Comparison of ENCODE assay signal across 9 cellular contexts in genomic region chr15:52735231-52736089, GRCh38. TPM values are rescaled to one million over a fixed set of nuclear protein-coding genes. Genes with fewer than 3 reads are reported as not detected.
DNase-seq lines count a peak whose midpoint lies in the region; ATAC-seq and TF ChIP-seq lines count a peak whose summit lies in the region.
"Had no signal": no experiment of that assay in that cellular context is flagged by ENCODE, and none has a peak within 500 bp of the region (broad histone marks: within the 10 kb centered on the region; RNA-seq: fewer than 3 reads in every experiment).

No MANE protein-coding gene starts in this region.

- TF ChIP-seq CTCF in Calu3 (IDR thresholded peaks at IDR 0.05; ENCODE audit: unreplicated experiment): no peak
- TF ChIP-seq CTCF in Loucy (conservative IDR thresholded peaks at IDR 0.05; ENCODE audit: low read length): peak; percentile 89
- peak; percentile 81 for TF ChIP-seq CTCF in thoracic aorta (IDR thresholded peaks at IDR 0.05)

- H3K9ac ChIP-seq in Loucy (ENCODE audit: low read depth, low read length, poor library complexity, severe bottlenecking) (no peak overlapping the region), neuronal stem cell (ENCODE audit: low read depth, low read length, poor library complexity) (no peak overlapping the region)

- peak; percentile 78 for DNase-seq in Calu3
- peak; percentile 90 for DNase-seq in RPMI8226
- DNase-seq in activated T-helper 1 cell treated with Interleukin-2 at 50 U/mL for 16 hours (ENCODE audit: low read depth): peak; percentile 41
- DNase-seq in fibroblast of peridontal ligament (ENCODE audit: extremely low read depth): peak; percentile 84
- peak; percentile 87 for DNase-seq in neuronal stem cell (ENCODE audit: low spot score)
- peak; percentile 8 for DNase-seq in thoracic aorta (ENCODE audit: low spot score)

- intact Hi-C loops in Calu3 (cut with micrococcal nuclease; ENCODE audit: unreplicated experiment): loop anchor here (1.0 to 5.0 kb wide), 3 partner anchors 173 to 479 kb away; no protein-coding TSS in a partner anchor

- H3K9me2 ChIP-seq in Loucy (replicated peaks; ENCODE audit: low read depth, low read length): no peaks in the 10 kb centered on the region

- H2BK5ac ChIP-seq in neuronal stem cell (ENCODE audit: low read length): no peak overlapping the region

- no peak overlapping the region for H4K8ac ChIP-seq in neuronal stem cell (ENCODE audit: low read depth, low read length)

- H3K36me3 ChIP-seq in Loucy (ENCODE audit: insufficient read depth, low read length) (no peaks in the 10 kb centered on the region), neuronal stem cell (replicated peaks in 1 of 2; ENCODE audit: control insufficient read depth in 2 of 2, insufficient read depth in 2 of 2, low read length in 2 of 2) (no peaks in the 10 kb centered on the region), thoracic aorta (no peaks in the 10 kb centered on the region)

- H3K9me3 ChIP-seq in Loucy (ENCODE audit: insufficient read depth, low read depth, low read length) (no peaks in the 10 kb centered on the region), neuronal stem cell (replicated peaks in 1 of 2; ENCODE audit: control insufficient read depth in 2 of 2, insufficient read depth in 1 of 2, low read depth in 1 of 2, low read length in 2 of 2) (peaks cover 0 to 4% of the 10 kb centered on the region in 2 donors), thoracic aorta (no peaks in the 10 kb centered on the region)

- no peak overlapping the region for H4K91ac ChIP-seq in neuronal stem cell (ENCODE audit: low read depth, low read length, poor library complexity)

- no peak overlapping the region for H3K27ac Mint-ChIP-seq in Calu3 (ENCODE audit: unreplicated experiment)

- no peak overlapping the region for H3K14ac ChIP-seq in neuronal stem cell (ENCODE audit: low read length)

- H3K4me3 Mint-ChIP-seq in Calu3 (ENCODE audit: low read depth, unreplicated experiment): no peak overlapping the region

- no peaks in the 10 kb centered on the region for H3K79me1 ChIP-seq in neuronal stem cell (ENCODE audit: low read depth, low read length)

- CTCF ChIA-PET in Calu3 (lab: Charles Lee): interaction anchor here (0.6 to 1.7 kb wide), 7 partner anchors 24 to 480 kb away, joined by 3 to 8 read pairs (median 4); no protein-coding TSS in a partner anchor

- no peak overlapping the region for H2AFZ ChIP-seq in Loucy (ENCODE audit: low read length)
- no peak overlapping the region for H2AFZ ChIP-seq in neuronal stem cell (ENCODE audit: low read length)

- H3K36me3 Mint-ChIP-seq in Calu3 (ENCODE audit: insufficient read depth, unreplicated experiment): no peaks in the 10 kb centered on the region

- WGBS in neuronal stem cell (ENCODE audit: extremely low coverage in 2 of 2, insufficient read length in 2 of 2, insufficient replicate concordance in 1 of 2), 2 donors: no CpG with 5 or more reads among the region's 4 CpGs

- no peaks in the 10 kb centered on the region for H3K27me3 Mint-ChIP-seq in Calu3 (ENCODE audit: unreplicated experiment)

- H3K4me1 ChIP-seq in Loucy (ENCODE audit: insufficient read depth, low read length, poor library complexity, severe bottlenecking) (no peaks in the 10 kb centered on the region), neuronal stem cell (ENCODE audit: control insufficient read depth in 2 of 2, insufficient read depth in 1 of 2, low read depth in 1 of 2, low read length in 2 of 2) (no peaks in the 10 kb centered on the region), thoracic aorta (ENCODE audit: control insufficient read depth in 1 of 2, low read depth in 2 of 2) (no peaks in the 10 kb centered on the region)

- H2BK12ac ChIP-seq in neuronal stem cell (ENCODE audit: low read length): no peak overlapping the region

- H2AK5ac ChIP-seq in neuronal stem cell (ENCODE audit: low read depth, low read length): no peak overlapping the region

- no peaks in the 10 kb centered on the region for H4K20me1 ChIP-seq in Loucy (ENCODE audit: insufficient read depth, low read length, poor library complexity, severe bottlenecking)

- H3K79me2 ChIP-seq in Loucy (ENCODE audit: insufficient read depth, low read length): no peaks in the 10 kb centered on the region

- no peak overlapping the region for H3K23ac ChIP-seq in neuronal stem cell (ENCODE audit: low read depth, low read length, poor library complexity)

- BruUV-seq in Calu3 (replicated peaks; lab: Mats Ljungman, UMichigan): no TSS peak

- no peak overlapping the region for H2BK120ac ChIP-seq in neuronal stem cell (ENCODE audit: low read depth, low read length)

- no peaks in the 10 kb centered on the region for H3F3A ChIP-seq in Loucy (ENCODE audit: low read depth)

- H3K27me3 ChIP-seq in Loucy (ENCODE audit: insufficient read depth, low read length, poor library complexity, severe bottlenecking): no peaks in the 10 kb centered on the region
- no peaks in the 10 kb centered on the region for H3K27me3 ChIP-seq in neuronal stem cell (ENCODE audit: control insufficient read depth in 3 of 3, insufficient read depth in 3 of 3, low read depth in 1 of 3, low read length in 3 of 3)
- H3K27me3 ChIP-seq in thoracic aorta (replicated peaks; ENCODE audit: insufficient read depth): no peaks in the 10 kb centered on the region

- no peak overlapping the region for H2BK15ac ChIP-seq in neuronal stem cell (ENCODE audit: low read length)

- no peak overlapping the region for H3K18ac ChIP-seq in neuronal stem cell (ENCODE audit: low read length)

- H3K4me3 ChIP-seq in Loucy (ENCODE audit: low read length, poor library complexity, severe bottlenecking): no peak overlapping the region
- no peak overlapping the region for H3K4me3 ChIP-seq in neuronal stem cell (ENCODE audit: low read length in 2 of 2)
- H3K4me3 ChIP-seq in thoracic aorta: no peak overlapping the region

- no peak overlapping the region for H3K27ac ChIP-seq in neuronal stem cell (replicated peaks; ENCODE audit: low read length)
- no peak overlapping the region for H3K27ac ChIP-seq in thoracic aorta

- peak; percentile 84 for ATAC-seq in GM21529 (IDR thresholded peaks at IDR 0.05; ENCODE audit: unreplicated experiment)
- ATAC-seq in thoracic aorta (ENCODE audit: insufficient number of reproducible peaks, low FRiP score, low read depth): peak; percentile 54

- no peak overlapping the region for H3K4ac ChIP-seq in neuronal stem cell (ENCODE audit: low read length)

- no peaks in the 10 kb centered on the region for H3K9me3 Mint-ChIP-seq in Calu3 (ENCODE audit: low read depth, unreplicated experiment)

- no peak overlapping the region for H3K4me2 ChIP-seq in Loucy (ENCODE audit: low read depth, low read length, poor library complexity, severe bottlenecking)
- H3K4me2 ChIP-seq in neuronal stem cell (ENCODE audit: insufficient read depth, low read length, poor library complexity, severe bottlenecking): no peak overlapping the region

- H3K4me1 Mint-ChIP-seq in Calu3 (ENCODE audit: low read depth, unreplicated experiment): peaks cover 2% of the 10 kb centered on the region

RNA-seq across cellular contexts. Expression of gene ONECUT1, which starts 54.7 kb away (rescaled TPM):
- total RNA-seq in Calu3 (2022) (0.91 and 1.1 TPM in 2 replicates), thoracic aorta (under 1 TPM in 1 of 2 donors, not detected in 1; 0.28 TPM)
- 0.24 TPM for polyA plus RNA-seq in neuronal stem cell (2013, experiment 1 of 2)
- 0.24 TPM for polyA plus RNA-seq in neuronal stem cell (2013, experiment 2 of 2)
- total RNA-seq: T-helper 1 cell treated with Interleukin-12 subunit alpha and Interleukin-12 subunit beta and Interleukin-4 antibody, amounts not matched to agents 30 ng/mL and 1 ng/mL, for 36 hours had no signal

RNA-seq across cellular contexts. Expression of gene ATOSA, which starts 56.3 kb away (rescaled TPM):
- total RNA-seq in Calu3 (2022): 21.8 and 22.2 TPM in 2 replicates
- polyA plus RNA-seq in neuronal stem cell (2013, experiment 1 of 2): 11.2 TPM
- polyA plus RNA-seq in neuronal stem cell (2013, experiment 2 of 2): 11.9 TPM
- 10 to 100 TPM; 47.8 to 59.4 TPM for total RNA-seq in thoracic aorta

Comparison
In these comparisons a context has a peak if more than half of its experiments do, and no peak if none do; other contexts are left out.
1. DNase-seq: peak in every context shown above with its lines; median percentile 90 in RPMI8226; 87 in neuronal stem cell; 84 in fibroblast of peridontal ligament; 78 in Calu3; 41 in activated T-helper 1 cell treated with Interleukin-2 at 50 U/mL for 16 hours; 8 in thoracic aorta.